ENCODE assay signal across 8 cellular contexts in genomic region chr12:2691340-2692111, GRCh38.
DNase-seq lines count a peak whose midpoint lies in the region; ATAC-seq and TF ChIP-seq lines count a peak whose summit lies in the region.

No MANE protein-coding gene starts in this region.

- DNase-seq in DMS 273 treated with DMSO at 0.1 percent for 48 hours (lab: John Stamatoyannopoulos, UW), result peak; percentile 0
- peak in 2 of 3 experiments; percentile 15 to 35 for DNase-seq in activated CD8-positive, alpha-beta memory T cell treated with anti-CD3 and anti-CD28 coated beads for 48 hours (ENCODE audit: low read depth in 2 of 3, low spot score in 2 of 3)
- peak in 1 of 2 donors; percentile 19 for DNase-seq in foreskin fibroblast
- no peak for DNase-seq in skeletal muscle cell (ENCODE audit: low read depth)
- no peak for DNase-seq in hepatic stellate cell (ENCODE audit: low spot score)
- DNase-seq in HCEC 1CT, result no peak

- H3K9ac ChIP-seq in Loucy (ENCODE audit: low read depth, low read length, poor library complexity, severe bottlenecking), result peak overlapping the region; percentile 97

- peak overlapping the region; percentile 96 for H2AFZ ChIP-seq in Loucy (ENCODE audit: low read length)

- no peaks in the 10 kb centered on the region for H3F3A ChIP-seq in Loucy (ENCODE audit: low read depth)

- peaks cover 28% of the 10 kb centered on the region for H3K4me1 ChIP-seq in Loucy (ENCODE audit: insufficient read depth, low read length, poor library complexity, severe bottlenecking)

- H4K20me1 ChIP-seq in Loucy (ENCODE audit: insufficient read depth, low read length, poor library complexity, severe bottlenecking), result no peaks in the 10 kb centered on the region

- ATAC-seq in GM21381 (IDR thresholded peaks at IDR 0.05; ENCODE audit: unreplicated experiment), result peak; percentile 83

- no peaks in the 10 kb centered on the region for H3K27me3 ChIP-seq in Loucy (ENCODE audit: insufficient read depth, low read length, poor library complexity, severe bottlenecking)

- H3K36me3 ChIP-seq in Loucy (ENCODE audit: insufficient read depth, low read length), result no peaks in the 10 kb centered on the region

- peak overlapping the region; percentile 84 for H3K4me2 ChIP-seq in Loucy (ENCODE audit: low read depth, low read length, poor library complexity, severe bottlenecking)

- H3K4me3 ChIP-seq in Loucy (ENCODE audit: low read length, poor library complexity, severe bottlenecking) (peak overlapping the region; percentile 75), foreskin fibroblast (ENCODE audit: low read depth in 1 of 2, low read length in 2 of 2) (peak overlapping the region; percentile 22 to 41), skeletal muscle cell (ENCODE audit: low read depth, low read length) (peak overlapping the region; percentile 42)

- H3K9me2 ChIP-seq in Loucy (replicated peaks; ENCODE audit: low read depth, low read length), result no peaks in the 10 kb centered on the region

- H3K9me3 ChIP-seq in Loucy (ENCODE audit: insufficient read depth, low read depth, low read length), result no peaks in the 10 kb centered on the region

- TF ChIP-seq CTCF in Loucy (conservative IDR thresholded peaks at IDR 0.05; ENCODE audit: low read length) (no peak), foreskin fibroblast (IDR thresholded peaks at IDR 0.05; ENCODE audit: low read depth, low read length) (no peak)

- H3K79me2 ChIP-seq in Loucy (ENCODE audit: insufficient read depth, low read length), result peaks cover 12% of the 10 kb centered on the region; the same call in 1 of the 2 replicates

Comparison
In these comparisons a context has a peak if more than half of its experiments do, and no peak if none do; other contexts are left out.
1. DNase-seq: peak in DMS 273 treated with DMSO at 0.1 percent for 48 hours (single experiment) and activated CD8-positive, alpha-beta memory T cell treated with anti-CD3 and anti-CD28 coated beads for 48 hours (2 of 3); none in skeletal muscle cell (single experiment), hepatic stellate cell (single experiment) and HCEC 1CT (single experiment).
2. Peak in every context shown above with its lines, with median percentiles within 50 percentile points of each other: H3K4me3 ChIP-seq.